15 cellular contexts compared by ENCODE assay signal in the genomic region with DNA sequence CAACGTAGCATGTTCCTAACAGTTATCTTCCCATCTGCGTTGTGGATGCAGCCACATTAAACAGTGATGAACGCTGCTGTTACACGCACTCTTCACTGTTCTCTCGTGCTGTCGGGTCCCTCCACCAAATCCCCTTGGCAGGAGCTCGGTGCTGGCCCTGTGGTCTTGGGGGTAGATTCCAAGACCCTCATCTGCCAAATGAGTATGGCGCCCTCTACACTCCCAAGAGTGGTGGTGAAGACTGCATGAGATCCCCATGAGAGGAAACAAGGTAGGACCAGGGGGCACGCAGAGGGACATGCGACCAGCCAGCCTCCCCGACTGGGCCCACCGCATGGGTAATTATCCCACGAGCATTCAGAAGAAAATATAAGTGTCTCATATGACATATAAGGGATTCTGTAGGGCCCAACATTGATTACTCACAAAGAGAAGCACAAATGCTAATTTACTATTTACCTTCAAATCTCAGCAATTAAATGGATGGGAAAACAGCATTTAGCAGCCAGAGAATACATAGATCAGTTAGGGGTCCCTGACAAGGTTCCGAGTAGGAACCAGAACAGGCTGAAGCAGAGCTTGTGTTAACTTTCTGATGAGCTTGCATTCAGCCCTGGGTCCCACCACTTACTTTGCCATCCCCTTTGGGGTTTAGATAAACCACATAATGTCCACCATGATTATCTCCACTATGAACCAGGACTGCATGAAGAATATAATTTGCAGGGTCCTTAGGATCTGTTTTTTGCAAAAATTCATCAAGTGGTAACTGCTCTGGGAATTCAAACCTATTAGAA. TPM values are rescaled to one million over a fixed set of nuclear protein-coding genes. Genes with fewer than 3 reads are reported as not detected.
DNase-seq lines count a peak whose midpoint lies in the region; TF ChIP-seq lines count a peak whose summit lies in the region.
"Had no signal": no experiment of that assay in that cellular context is flagged by ENCODE, and none has a peak within 500 bp of the region (broad histone marks: within the 10 kb centered on the region; RNA-seq: fewer than 3 reads in every experiment).

No MANE protein-coding gene starts in this region.

- no peak overlapping the region for H3K4me3 Mint-ChIP-seq in activated T-helper 2 cell treated with anti-CD3 and anti-CD28 coated beads, Interferon-gamma antibody, Interleukin-2, Interleukin-4, amounts not matched to agents 10 μg/mL and 5 μg/mL and 100 μg/mL, durations not matched to agents 14 hours and 24 hours and 36 hours (ENCODE audit: low read depth)
- H3K4me3 Mint-ChIP-seq: activated naive CD4-positive, alpha-beta T cell treated with anti-CD3 and anti-CD28 coated beads, Interleukin-2, amount 50 U/mL, for 24 hours had no signal

- no peak overlapping the region for H3K27ac Mint-ChIP-seq in activated T-helper 2 cell treated with anti-CD3 and anti-CD28 coated beads, Interferon-gamma antibody, Interleukin-2, Interleukin-4, amounts not matched to agents 10 μg/mL and 5 μg/mL and 100 μg/mL, durations not matched to agents 14 hours and 24 hours and 36 hours

- no peaks in the 10 kb centered on the region for H3K9me2 ChIP-seq in hepatocyte (replicated peaks; ENCODE audit: insufficient read depth)

- no peak overlapping the region for H2AFZ ChIP-seq in hepatocyte

- peaks cover 72% of the 10 kb centered on the region for H3K36me3 Mint-ChIP-seq in activated T-helper 2 cell treated with anti-CD3 and anti-CD28 coated beads, Interferon-gamma antibody, Interleukin-2, Interleukin-4, amounts not matched to agents 10 μg/mL and 5 μg/mL and 100 μg/mL, durations not matched to agents 14 hours and 24 hours and 36 hours (ENCODE audit: low read depth)

- TF ChIP-seq CTCF in AG09309 (IDR thresholded peaks at IDR 0.05; ENCODE audit: control insufficient read depth, insufficient read depth, low read depth, low read length, missing control alignments) (peak; percentile 16), GM10266 (IDR thresholded peaks at IDR 0.05; ENCODE audit: control insufficient read depth, insufficient read depth, low read depth, missing control alignments) (peak; percentile 35), WERI-Rb-1 (IDR thresholded peaks at IDR 0.05; ENCODE audit: low read depth, low read length) (peak; percentile 62), hepatocyte (IDR thresholded peaks at IDR 0.05; ENCODE audit: poor library complexity) (peak; percentile 28)

- peaks cover 5% of the 10 kb centered on the region for H3K4me1 ChIP-seq in hepatocyte (ENCODE audit: insufficient read depth)

- no peaks in the 10 kb centered on the region for H3K27me3 ChIP-seq in WERI-Rb-1 (ENCODE audit: insufficient read depth, low read depth, severe bottlenecking)
- H3K27me3 ChIP-seq in hepatocyte, result no peaks in the 10 kb centered on the region

- no peaks in the 10 kb centered on the region for H3K27me3 Mint-ChIP-seq in activated T-helper 2 cell treated with anti-CD3 and anti-CD28 coated beads, Interferon-gamma antibody, Interleukin-2, Interleukin-4, amounts not matched to agents 10 μg/mL and 5 μg/mL and 100 μg/mL, durations not matched to agents 14 hours and 24 hours and 36 hours (ENCODE audit: low read depth)
- H3K27me3 Mint-ChIP-seq: activated naive CD4-positive, alpha-beta T cell treated with anti-CD3 and anti-CD28 coated beads, Interleukin-2, amount 50 U/mL, for 24 hours had no signal

- H3K9me3 ChIP-seq in WERI-Rb-1 (ENCODE audit: severe bottlenecking) (no peaks in the 10 kb centered on the region), hepatocyte (ENCODE audit: low read depth) (no peaks in the 10 kb centered on the region)
- H3K9me3 ChIP-seq: thoracic aorta had no signal

- H3K4me2 ChIP-seq in hepatocyte, result no peak overlapping the region

- H3K27ac ChIP-seq in WERI-Rb-1 (no peak overlapping the region), hepatocyte (no peak overlapping the region)
- H3K27ac ChIP-seq: SK-N-MC had no signal

- peaks cover 8% of the 10 kb centered on the region for H3K4me1 Mint-ChIP-seq in activated T-helper 2 cell treated with anti-CD3 and anti-CD28 coated beads, Interferon-gamma antibody, Interleukin-2, Interleukin-4, amounts not matched to agents 10 μg/mL and 5 μg/mL and 100 μg/mL, durations not matched to agents 14 hours and 24 hours and 36 hours (ENCODE audit: low read depth)

- no peaks in the 10 kb centered on the region for H3K9me3 Mint-ChIP-seq in activated T-helper 2 cell treated with anti-CD3 and anti-CD28 coated beads, Interferon-gamma antibody, Interleukin-2, Interleukin-4, amounts not matched to agents 10 μg/mL and 5 μg/mL and 100 μg/mL, durations not matched to agents 14 hours and 24 hours and 36 hours
- H3K9me3 Mint-ChIP-seq: activated naive CD4-positive, alpha-beta T cell treated with anti-CD3 and anti-CD28 coated beads, Interleukin-2, amount 50 U/mL, for 24 hours had no signal

- WGBS in hepatocyte (ENCODE audit: low lambda C conversion rate, missing lambda C conversion rate), result 91% methylated on average over 13 of the region's 14 CpGs

- H3K36me3 ChIP-seq in WERI-Rb-1, result peaks cover 98% of the 10 kb centered on the region
- peaks cover 8% of the 10 kb centered on the region for H3K36me3 ChIP-seq in hepatocyte (replicated peaks; ENCODE audit: insufficient read depth, low read depth)

- H3K79me2 ChIP-seq in hepatocyte, result peaks cover 38% of the 10 kb centered on the region

- intact Hi-C loops in activated T-helper 2 cell treated with anti-CD3 and anti-CD28 coated beads, Interferon-gamma antibody, Interleukin-2, Interleukin-4, amounts not matched to agents 10 μg/mL and 5 μg/mL and 100 μg/mL, durations not matched to agents 14 hours and 24 hours and 36 hours (cut with micrococcal nuclease), result loop anchor here (1.0 kb wide), 2 partner anchors 30 to 102 kb away; no protein-coding TSS in a partner anchor

- DNase-seq in AG09309 (ENCODE audit: low read depth), result no peak
- DNase-seq in GM10266 (ENCODE audit: extremely low spot score), result no peak
- DNase-seq in WERI-Rb-1, result no peak
- no peak for DNase-seq in hepatocyte (ENCODE audit: low spot score)
- no peak for DNase-seq in HUDEP-2 (lab: John Stamatoyannopoulos, UW; ENCODE audit: unreplicated experiment in 76 of 76)
- no peak for DNase-seq in DMS153 treated with DMSO at 0.1 percent for 48 hours (lab: John Stamatoyannopoulos, UW; ENCODE audit: unreplicated experiment)
- DNase-seq in NCI-H526 treated with DMSO at 0.1 percent for 48 hours (lab: John Stamatoyannopoulos, UW), result no peak
- no peak for DNase-seq in activated T-helper 2 cell treated with anti-CD3 and anti-CD28 coated beads, Interferon-gamma antibody, Interleukin-2, Interleukin-4, amounts not matched to agents 10 μg/mL and 5 μg/mL and 100 μg/mL, durations not matched to agents 14 hours and 24 hours and 36 hours (ENCODE audit: low spot score)
- DNase-seq: activated CD4-positive, alpha-beta T cell treated with anti-CD3 and anti-CD28 coated beads for 4 hours; hypothalamus had no signal

- H4K20me1 ChIP-seq in hepatocyte (ENCODE audit: insufficient read depth, poor library complexity, severe bottlenecking), result peaks cover 13% of the 10 kb centered on the region

- H3K4me3 ChIP-seq in AG09309 (ENCODE audit: control insufficient read depth, low read depth, low read length), result no peak overlapping the region
- H3K4me3 ChIP-seq in WERI-Rb-1 (ENCODE audit: low read depth, low read length), result no peak overlapping the region
- no peak overlapping the region for H3K4me3 ChIP-seq in hepatocyte
- H3K4me3 ChIP-seq: SK-N-MC, thoracic aorta had no signal

RNA-seq across cellular contexts. Expression of a gene that starts 23.8 kb away (rescaled TPM):
- not detected in 2 replicates for total RNA-seq in hepatocyte
- not detected in 2 replicates for polyA plus RNA-seq in hepatocyte
- not detected in 2 replicates for total RNA-seq in activated T-helper 2 cell treated with anti-CD3 and anti-CD28 coated beads, Interferon-gamma antibody, Interleukin-2, Interleukin-4, amounts not matched to agents 10 μg/mL and 5 μg/mL and 100 μg/mL, durations not matched to agents 14 hours and 24 hours and 36 hours
- total RNA-seq: IMR-90, renal cortical epithelial cell, thoracic aorta had no signal
- polyA plus RNA-seq: IMR-90 had no signal

RNA-seq across cellular contexts. Expression of a gene that starts 37.2 kb away (rescaled TPM):
- total RNA-seq in hepatocyte, result 113 and 140 TPM in 2 replicates
- polyA plus RNA-seq in hepatocyte, result 164 and 167 TPM in 2 replicates
- 84.4 and 90.8 TPM in 2 replicates for total RNA-seq in activated T-helper 2 cell treated with anti-CD3 and anti-CD28 coated beads, Interferon-gamma antibody, Interleukin-2, Interleukin-4, amounts not matched to agents 10 μg/mL and 5 μg/mL and 100 μg/mL, durations not matched to agents 14 hours and 24 hours and 36 hours

RNA-seq across cellular contexts. Expression of a gene that starts 57.7 kb away (rescaled TPM):
- total RNA-seq in hepatocyte, result 40.8 and 44.2 TPM in 2 replicates
- polyA plus RNA-seq in hepatocyte, result 38.0 and 46.7 TPM in 2 replicates
- 164 and 176 TPM in 2 replicates for total RNA-seq in activated T-helper 2 cell treated with anti-CD3 and anti-CD28 coated beads, Interferon-gamma antibody, Interleukin-2, Interleukin-4, amounts not matched to agents 10 μg/mL and 5 μg/mL and 100 μg/mL, durations not matched to agents 14 hours and 24 hours and 36 hours
